In the genomic region with DNA sequence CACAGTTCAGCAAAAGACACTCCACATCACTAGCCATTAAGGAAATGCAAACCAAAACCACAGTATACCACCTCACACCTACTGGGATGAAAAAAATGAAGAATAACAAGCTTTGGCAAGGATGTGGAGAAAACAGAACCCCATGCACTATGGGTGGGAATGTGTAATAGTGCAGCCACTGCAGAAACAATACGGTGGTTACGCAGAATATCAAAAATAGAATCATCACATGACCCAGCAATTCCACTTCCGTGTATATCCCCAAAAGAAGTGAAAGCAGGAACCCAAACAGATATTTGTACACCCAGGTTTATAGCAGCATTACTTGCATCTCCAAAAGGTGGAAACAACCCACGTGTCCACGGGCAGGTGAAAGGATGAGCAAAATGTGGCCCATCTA, we compare ENCODE assay signal across 13 cellular contexts. TPM values are rescaled to one million over a fixed set of nuclear protein-coding genes. Genes with fewer than 3 reads are reported as not detected.
DNase-seq lines count a peak whose midpoint lies in the region; ATAC-seq and TF ChIP-seq lines count a peak whose summit lies in the region.
"Had no signal": no experiment of that assay in that cellular context is flagged by ENCODE, and none has a peak within 500 bp of the region (broad histone marks: within the 10 kb centered on the region; RNA-seq: fewer than 3 reads in every experiment).

No MANE protein-coding gene starts in this region.

- H3K4me3 ChIP-seq in Karpas-422 (ENCODE audit: low read length) = no peak overlapping the region
- no peak overlapping the region for H3K4me3 ChIP-seq in dorsolateral prefrontal cortex
- no peak overlapping the region for H3K4me3 ChIP-seq in neutrophil (ENCODE audit: low read depth in 1 of 2, low read length in 1 of 2)
- H3K4me3 ChIP-seq in body of pancreas = no peak overlapping the region
- H3K4me3 ChIP-seq: hepatocyte, skin epidermis had no signal

- TF ChIP-seq CTCF in dorsolateral prefrontal cortex (IDR thresholded peaks at IDR 0.05 in 54 of 56, conservative IDR thresholded peaks at IDR 0.05 in 2 of 56; ENCODE audit: low read depth in 1 of 56, partially characterized antibody in 56 of 56) (no peak), neutrophil (IDR thresholded peaks at IDR 0.05) (no peak), body of pancreas (IDR thresholded peaks at IDR 0.05) (no peak)

- H3K9ac ChIP-seq in Karpas-422 (ENCODE audit: low read length) = peak overlapping the region; percentile 19; the same call in 1 of the 2 replicates

- H3K27ac ChIP-seq in Karpas-422 (ENCODE audit: low read length) (peak overlapping the region; percentile 82), dorsolateral prefrontal cortex (peak overlapping the region in 57 of 59 donors; percentile 7 to 89 (median 76)), neutrophil (peak overlapping the region; percentile 58), body of pancreas (no peak overlapping the region)
- H3K27ac ChIP-seq: hepatocyte had no signal

- H3K9me3 Mint-ChIP-seq in T-helper 2 cell treated with Interferon-gamma antibody and Interleukin-4, amounts not matched to agents 5 μg/mL and 100 μg/mL, for 36 hours = no peaks in the 10 kb centered on the region
- H3K9me3 Mint-ChIP-seq in naive thymus-derived CD8-positive, alpha-beta T cell = no peaks in the 10 kb centered on the region

- H3K4me1 ChIP-seq in Karpas-422 (ENCODE audit: low read length) (peaks cover 33% of the 10 kb centered on the region), neutrophil (ENCODE audit: control insufficient read depth in 1 of 2, insufficient read depth in 1 of 2, low read depth in 1 of 2, low read length in 1 of 2) (peaks cover 29 to 30% of the 10 kb centered on the region in 2 experiments), body of pancreas (no peaks in the 10 kb centered on the region)

- no peak overlapping the region for H2AFZ ChIP-seq in Karpas-422 (ENCODE audit: low read length)
- H2AFZ ChIP-seq: hepatocyte had no signal

- peaks cover 48% of the 10 kb centered on the region for H3K36me3 Mint-ChIP-seq in T-helper 2 cell treated with Interferon-gamma antibody and Interleukin-4, amounts not matched to agents 5 μg/mL and 100 μg/mL, for 36 hours (ENCODE audit: low read depth)
- H3K36me3 Mint-ChIP-seq in naive thymus-derived CD8-positive, alpha-beta T cell = peaks cover 11 to 79% (median 19%) of the 10 kb centered on the region in 3 donors

- H3K27ac Mint-ChIP-seq in T-helper 2 cell treated with Interferon-gamma antibody and Interleukin-4, amounts not matched to agents 5 μg/mL and 100 μg/mL, for 36 hours = peak overlapping the region; percentile 38
- peak overlapping the region in 4 of 10 donors; percentile 23 to 76 (median 50) for H3K27ac Mint-ChIP-seq in naive thymus-derived CD8-positive, alpha-beta T cell

- no peaks in the 10 kb centered on the region for H4K20me1 ChIP-seq in Karpas-422 (ENCODE audit: insufficient read depth, low read depth, low read length)

- peaks cover 26% of the 10 kb centered on the region for H3K36me3 ChIP-seq in Karpas-422 (ENCODE audit: insufficient read depth, low read length)
- H3K36me3 ChIP-seq in neutrophil = peaks cover 97% of the 10 kb centered on the region
- H3K36me3 ChIP-seq in body of pancreas (replicated peaks in 1 of 2; ENCODE audit: insufficient read depth in 1 of 2, low read depth in 2 of 2) = peaks cover 8 to 16% of the 10 kb centered on the region in 2 donors

- POLR2A ChIA-PET in naive thymus-derived CD8-positive, alpha-beta T cell (lab: Charles Lee) = interaction anchor here (0.7 to 1.4 kb wide), 2 partner anchors 55 to 58 kb away, joined by 3 to 6 read pairs; no protein-coding TSS in a partner anchor

- TF ChIP-seq POLR2A in body of pancreas (IDR thresholded peaks at IDR 0.05) = no peak

- intact Hi-C loops in dorsolateral prefrontal cortex (cut with DNase I) (loop anchor here (2.0 to 5.0 kb wide), 3 partner anchors 56 to 181 kb away; a partner anchor contains a TSS), body of pancreas (cut with DNase I) (loop anchor here (5.0 kb wide), 1 partner anchor 56 kb away; no protein-coding TSS in a partner anchor)

- H3K4me1 Mint-ChIP-seq in T-helper 2 cell treated with Interferon-gamma antibody and Interleukin-4, amounts not matched to agents 5 μg/mL and 100 μg/mL, for 36 hours (ENCODE audit: low read depth) = peaks cover 20% of the 10 kb centered on the region
- peaks cover 10 to 37% (median 16%) of the 10 kb centered on the region in 4 donors for H3K4me1 Mint-ChIP-seq in naive thymus-derived CD8-positive, alpha-beta T cell

- no peaks in the 10 kb centered on the region for H3K9me2 ChIP-seq in Karpas-422 (replicated peaks; ENCODE audit: insufficient read depth, low read length)

- peak overlapping the region; percentile 39 for H3K4me2 ChIP-seq in Karpas-422 (ENCODE audit: low read depth, low read length, poor library complexity, severe bottlenecking)
- H3K4me2 ChIP-seq: hepatocyte had no signal

- no peaks in the 10 kb centered on the region for H3K27me3 ChIP-seq in Karpas-422 (ENCODE audit: low read length)
- no peaks in the 10 kb centered on the region for H3K27me3 ChIP-seq in dorsolateral prefrontal cortex
- no peaks in the 10 kb centered on the region for H3K27me3 ChIP-seq in neutrophil
- H3K27me3 ChIP-seq in body of pancreas = no peaks in the 10 kb centered on the region
- H3K27me3 ChIP-seq: hepatocyte had no signal

- ATAC-seq in naive thymus-derived CD8-positive, alpha-beta T cell = no peak
- ATAC-seq in body of pancreas = no peak

- H3K79me2 ChIP-seq in Karpas-422 (ENCODE audit: low read length) = no peaks in the 10 kb centered on the region; the same call in 1 of the 2 replicates
- H3K79me2 ChIP-seq: hepatocyte had no signal

- WGBS in body of pancreas, 2 donors = 64 to 79% methylated on average over 5 of the region's 5 CpGs

- H3K9me3 ChIP-seq in Karpas-422 (ENCODE audit: low read length) (no peaks in the 10 kb centered on the region), neutrophil (no peaks in the 10 kb centered on the region), body of pancreas (no peaks in the 10 kb centered on the region)

- DNase-seq in T-helper 2 cell treated with Interferon-gamma antibody and Interleukin-4, amounts not matched to agents 5 μg/mL and 100 μg/mL, for 36 hours (ENCODE audit: low spot score) = no peak
- DNase-seq in T-helper 2 cell (no peak), Karpas-422 (no peak), dorsolateral prefrontal cortex (no peak), body of pancreas (no peak), NCI-H345 (lab: John Stamatoyannopoulos, UW) (no peak)
- DNase-seq in naive thymus-derived CD8-positive, alpha-beta T cell = no peak
- DNase-seq: activated CD8-positive, alpha-beta memory T cell treated with anti-CD3 and anti-CD28 coated beads, Interleukin-2, amount 50 U/mL, for 4 hours; NCI-H510A treated with DMSO at 0.1 percent for 48 hours had no signal

- H3K4me3 Mint-ChIP-seq in T-helper 2 cell treated with Interferon-gamma antibody and Interleukin-4, amounts not matched to agents 5 μg/mL and 100 μg/mL, for 36 hours = no peak overlapping the region
- H3K4me3 Mint-ChIP-seq in naive thymus-derived CD8-positive, alpha-beta T cell = peak overlapping the region in 1 of 10 donors; percentile 21
- H3K4me3 Mint-ChIP-seq: activated naive CD8-positive, alpha-beta T cell had no signal

- no peaks in the 10 kb centered on the region for H3K27me3 Mint-ChIP-seq in T-helper 2 cell treated with Interferon-gamma antibody and Interleukin-4, amounts not matched to agents 5 μg/mL and 100 μg/mL, for 36 hours (ENCODE audit: low read depth)
- H3K27me3 Mint-ChIP-seq in naive thymus-derived CD8-positive, alpha-beta T cell = no peaks in the 10 kb centered on the region
- H3K27me3 Mint-ChIP-seq: activated naive CD8-positive, alpha-beta T cell had no signal

RNA-seq across cellular contexts. Expression of a gene that starts 20.8 kb away (rescaled TPM):
- total RNA-seq in Karpas-422 (2014; rRNA removed; shearing (Covaris generic); ENCODE audit: low replicate concordance) = 55.8 and 80.6 TPM in 2 replicates
- 100 to 1,000 TPM in 1 of 120 experiments, 10 to 100 TPM in 119; 40.9 to 104 (median 59.2) TPM for total RNA-seq in dorsolateral prefrontal cortex
- 100 to 1,000 TPM; 131 TPM for total RNA-seq in naive thymus-derived CD8-positive, alpha-beta T cell
- polyA plus RNA-seq in naive thymus-derived CD8-positive, alpha-beta T cell = 10 to 100 TPM; 31.4 to 70.2 (median 60.0) TPM
- 10 to 100 TPM; 15.8 to 20.8 TPM for total RNA-seq in body of pancreas

RNA-seq across cellular contexts. Expression of a gene that starts 44.3 kb away (rescaled TPM):
- 80.5 and 171 TPM in 2 replicates for total RNA-seq in Karpas-422 (2014; rRNA removed; shearing (Covaris generic); ENCODE audit: low replicate concordance)
- total RNA-seq in dorsolateral prefrontal cortex (100 to 1,000 TPM; 135 to 252 (median 182) TPM), body of pancreas (10 to 100 TPM; 45.9 to 57.7 TPM)
- 100 to 1,000 TPM; 455 to 471 TPM for total RNA-seq in naive thymus-derived CD8-positive, alpha-beta T cell
- 100 to 1,000 TPM; 169 to 207 (median 201) TPM for polyA plus RNA-seq in naive thymus-derived CD8-positive, alpha-beta T cell

Comparison
In these comparisons a context has a peak if more than half of its experiments do, and no peak if none do; other contexts are left out.
1. H3K27ac ChIP-seq: peak in Karpas-422 (single experiment), dorsolateral prefrontal cortex (57 of 59) and neutrophil (single experiment); none in body of pancreas (0 of 4).